In genomic region chr12:52084491-52085231, GRCh38 we compare ENCODE assay signal across 28 cellular contexts. TPM values are rescaled to one million over a fixed set of nuclear protein-coding genes. Genes with fewer than 3 reads are reported as not detected.
"Had no signal": no experiment of that assay in that cellular context is flagged by ENCODE, and none has a peak within 500 bp of the region (broad histone marks: within the 10 kb centered on the region; RNA-seq: fewer than 3 reads in every experiment).

No MANE protein-coding gene starts in this region.

- H3K4me2 ChIP-seq: neural progenitor cell had no signal

- ATAC-seq: activated CD8-positive, alpha-beta T cell treated with anti-CD3 and anti-CD28 coated beads, Interleukin-2, amount 10 ng/mL, durations not matched to agents 7 days and 5 days; effector memory CD8-positive, alpha-beta T cell; gastrocnemius medialis; naive thymus-derived CD8-positive, alpha-beta T cell; stimulated activated naive CD8-positive, alpha-beta T cell treated with anti-CD3 and anti-CD28 coated beads, Interleukin-15, amount 100 ng/mL, for 72 hours had no signal

- H3K36me3 ChIP-seq: gastrocnemius medialis, left ventricle myocardium inferior, neural progenitor cell, suprapubic skin, uterus, WERI-Rb-1 had no signal

- H3K27ac ChIP-seq: esophagus muscularis mucosa, left ventricle myocardium inferior, neural progenitor cell, suprapubic skin, uterus, WERI-Rb-1 had no signal

- H3K27me3 ChIP-seq: gastrocnemius medialis, neural progenitor cell, tibial nerve, uterus had no signal

- H3K4me3 ChIP-seq: dorsolateral prefrontal cortex, esophagus muscularis mucosa, gastrocnemius medialis, left ventricle myocardium inferior, neural progenitor cell, suprapubic skin, tibial nerve, uterus had no signal

- H3K9ac ChIP-seq: neural progenitor cell had no signal

- H3K27ac Mint-ChIP-seq: activated CD8-positive, alpha-beta T cell treated with anti-CD3 and anti-CD28 coated beads, Interleukin-2, amount 10 ng/mL, durations not matched to agents 7 days and 5 days; activated T-helper 1 cell treated with anti-CD3 and anti-CD28 coated beads, Interleukin-12 subunit alpha, Interleukin-12 subunit beta, Interleukin-2, Interleukin-4 antibody, amounts not matched to agents 30 ng/mL and 10 ng/mL and 1 ng/mL, durations not matched to agents 14 hours and 24 hours and 36 hours; effector memory CD8-positive, alpha-beta T cell; mesothelial cell of epicardium; neural progenitor cell; stimulated activated naive CD8-positive, alpha-beta T cell treated with anti-CD3 and anti-CD28 coated beads, Interleukin-15, amount 100 ng/mL, for 72 hours had no signal

- H3K9me3 ChIP-seq: esophagus muscularis mucosa, gastrocnemius medialis, left ventricle myocardium inferior, suprapubic skin, tibial nerve, uterus had no signal

- DNase-seq: activated CD4-positive, alpha-beta T cell treated with anti-CD3 and anti-CD28 coated beads for 1 hour; activated CD4-positive, alpha-beta T cell treated with anti-CD3 and anti-CD28 coated beads, Interleukin-2, amount 50 U/mL, for 1 hour; activated CD8-positive, alpha-beta T cell treated with anti-CD3 and anti-CD28 coated beads, Interleukin-2, amount 10 ng/mL, durations not matched to agents 7 days and 5 days; activated gamma-delta T cell; activated naive CD4-positive, alpha-beta T cell treated with anti-CD3 and anti-CD28 coated beads, Interleukin-2, amount 50 U/mL, for 16 hours; effector memory CD8-positive, alpha-beta T cell; gastrocnemius medialis; hippocampal formation; left ventricle myocardium inferior; naive thymus-derived CD8-positive, alpha-beta T cell; stimulated activated CD4-positive, alpha-beta T cell treated with anti-CD3 and anti-CD28 coated beads, Interleukin-12 subunit alpha, Interleukin-12 subunit beta, amount 100 ng/mL, for 4 hours; stimulated activated CD4-positive, alpha-beta T cell treated with anti-CD3 and anti-CD28 coated beads, Interleukin-4, amount 100 ng/mL, for 4 hours; stimulated activated naive CD8-positive, alpha-beta T cell treated with anti-CD3 and anti-CD28 coated beads, Interleukin-15, amount 100 ng/mL, for 72 hours; T-helper 2 cell; uterus; WERI-Rb-1 had no signal

- H3K4me3 Mint-ChIP-seq: activated CD8-positive, alpha-beta T cell treated with anti-CD3 and anti-CD28 coated beads, Interleukin-2, amount 10 ng/mL, durations not matched to agents 7 days and 5 days; activated T-helper 1 cell treated with anti-CD3 and anti-CD28 coated beads, Interleukin-12 subunit alpha, Interleukin-12 subunit beta, Interleukin-2, Interleukin-4 antibody, amounts not matched to agents 30 ng/mL and 10 ng/mL and 1 ng/mL, durations not matched to agents 14 hours and 24 hours and 36 hours; brain; effector memory CD8-positive, alpha-beta T cell; mesothelial cell of epicardium; neural progenitor cell; stimulated activated naive CD8-positive, alpha-beta T cell treated with anti-CD3 and anti-CD28 coated beads, Interleukin-15, amount 100 ng/mL, for 72 hours had no signal

- H3K9me3 Mint-ChIP-seq: activated T-helper 1 cell treated with anti-CD3 and anti-CD28 coated beads, Interleukin-12 subunit alpha, Interleukin-12 subunit beta, Interleukin-2, Interleukin-4 antibody, amounts not matched to agents 30 ng/mL and 10 ng/mL and 1 ng/mL, durations not matched to agents 14 hours and 24 hours and 36 hours; effector memory CD8-positive, alpha-beta T cell; mesothelial cell of epicardium; naive thymus-derived CD8-positive, alpha-beta T cell; neural progenitor cell; stimulated activated naive CD8-positive, alpha-beta T cell treated with anti-CD3 and anti-CD28 coated beads, Interleukin-15, amount 100 ng/mL, for 72 hours had no signal

- H3K36me3 Mint-ChIP-seq: brain; mesothelial cell of epicardium; naive thymus-derived CD8-positive, alpha-beta T cell; neural progenitor cell had no signal

RNA-seq across cellular contexts. Expression of gene SMIM41, which starts 5.2 kb away (rescaled TPM):
- total RNA-seq: activated CD8-positive, alpha-beta T cell treated with anti-CD3 and anti-CD28 coated beads, Interleukin-2, amount 10 ng/mL, durations not matched to agents 7 days and 5 days; activated T-helper 1 cell treated with anti-CD3 and anti-CD28 coated beads, Interleukin-12 subunit alpha, Interleukin-12 subunit beta, Interleukin-2, Interleukin-4 antibody, amounts not matched to agents 30 ng/mL and 10 ng/mL and 1 ng/mL, durations not matched to agents 14 hours and 24 hours and 36 hours; cardiac septum; chondrocyte; gastrocnemius medialis; lung microvascular endothelial cell; naive thymus-derived CD8-positive, alpha-beta T cell; uterus had no signal
- polyA plus RNA-seq: aorta; naive thymus-derived CD8-positive, alpha-beta T cell had no signal
